Comparison of ENCODE assay signal across 21 cellular contexts in the genomic region with DNA sequence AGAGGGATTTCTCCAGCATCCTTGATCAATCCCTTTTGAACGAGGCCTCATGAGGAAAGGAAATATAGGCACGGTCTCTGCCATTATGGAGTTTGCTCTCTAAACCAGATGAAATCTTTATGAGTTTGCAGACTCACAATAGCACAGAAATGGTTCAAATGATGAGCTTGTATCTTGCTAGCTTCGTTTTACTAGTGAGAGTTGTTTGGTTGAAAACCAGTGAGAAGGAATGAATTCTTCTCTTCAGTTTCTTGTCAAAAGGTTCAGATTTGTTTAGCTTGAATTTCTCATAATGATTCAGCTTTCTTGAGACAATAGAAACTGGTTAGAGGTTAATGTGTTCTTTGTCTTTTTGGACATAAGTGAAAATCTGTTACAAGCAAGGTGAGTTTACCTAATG.
DNase-seq lines count a peak whose midpoint lies in the region; ATAC-seq, FAIRE-seq and TF ChIP-seq lines count a peak whose summit lies in the region.
"Had no signal": no experiment of that assay in that cellular context is flagged by ENCODE, and none has a peak within 500 bp of the region (broad histone marks: within the 10 kb centered on the region; RNA-seq: fewer than 3 reads in every experiment).

No MANE protein-coding gene starts in this region.

- H3K9me3 Mint-ChIP-seq in astrocyte (ENCODE audit: unreplicated experiment), result no peaks in the 10 kb centered on the region
- H3K9me3 Mint-ChIP-seq: activated CD8-positive, alpha-beta T cell treated with anti-CD3 and anti-CD28 coated beads for 36 hours; activated T-cell treated with anti-CD3 and anti-CD28 coated beads, Interleukin-2, amount 50 U/mL, for 4 hours; IgD-negative memory B cell; stimulated activated naive CD8-positive, alpha-beta T cell treated with anti-CD3 and anti-CD28 coated beads, Interleukin-15, Interleukin-2, amounts not matched to agents 100 ng/mL and 50 ng/mL, for 24 hours had no signal

- H3K9me3 ChIP-seq in RWPE2 (ENCODE audit: severe bottlenecking) (no peaks in the 10 kb centered on the region), astrocyte (ENCODE audit: insufficient read depth, low read depth, low read length) (no peaks in the 10 kb centered on the region), lung (ENCODE audit: control insufficient read depth in 2 of 2, insufficient read depth in 1 of 2, low read length in 1 of 2) (no peaks in the 10 kb centered on the region), tibial artery (no peaks in the 10 kb centered on the region)
- H3K9me3 ChIP-seq: Caco-2, left lung had no signal

- no peak overlapping the region for H3K9ac ChIP-seq in astrocyte (ENCODE audit: low read length)

- TF ChIP-seq CTCF in RWPE2 (IDR thresholded peaks at IDR 0.05; ENCODE audit: poor library complexity, severe bottlenecking) (no peak), astrocyte (IDR thresholded peaks at IDR 0.05; ENCODE audit: insufficient read depth, low read depth, low read length) (no peak), lung (IDR thresholded peaks at IDR 0.05; ENCODE audit: control extremely low read depth, extremely low read depth) (no peak), tibial artery (IDR thresholded peaks at IDR 0.05) (no peak)

- ATAC-seq in RWPE2 (ENCODE audit: low read depth) (no peak), lung (ENCODE audit: insufficient read depth, low FRiP score) (no peak), HG03378 (IDR thresholded peaks at IDR 0.05; ENCODE audit: unreplicated experiment) (no peak), HG02852 (IDR thresholded peaks at IDR 0.05; ENCODE audit: unreplicated experiment) (no peak)
- ATAC-seq: activated CD8-positive, alpha-beta T cell treated with anti-CD3 and anti-CD28 coated beads for 36 hours; activated T-cell treated with anti-CD3 and anti-CD28 coated beads, Interleukin-2, amount 50 U/mL, for 4 hours; left lung; Panc1; sciatic nerve had no signal

- no peak overlapping the region for H3K27ac Mint-ChIP-seq in astrocyte (ENCODE audit: unreplicated experiment)
- H3K27ac Mint-ChIP-seq: activated CD8-positive, alpha-beta T cell treated with anti-CD3 and anti-CD28 coated beads for 36 hours; activated naive CD8-positive, alpha-beta T cell treated with anti-CD3 and anti-CD28 coated beads, Interleukin-2, amount 10 ng/mL, durations not matched to agents 7 days and 5 days; B cell; stimulated activated naive CD8-positive, alpha-beta T cell treated with anti-CD3 and anti-CD28 coated beads, Interleukin-15, Interleukin-2, amounts not matched to agents 100 ng/mL and 50 ng/mL, for 24 hours had no signal

- H3K4me3 ChIP-seq in RWPE2 (ENCODE audit: severe bottlenecking) (no peak overlapping the region), astrocyte (ENCODE audit: insufficient read depth, low read depth, low read length) (no peak overlapping the region), lung (no peak overlapping the region), tibial artery (no peak overlapping the region)
- H3K4me3 ChIP-seq: left lung, SK-N-MC had no signal

- intact Hi-C loops in tibial artery (cut with DNase I; ENCODE audit: low total_unique reads), result no loop called here

- peaks cover 11% of the 10 kb centered on the region for H3K36me3 ChIP-seq in RWPE2 (ENCODE audit: low read depth)
- H3K36me3 ChIP-seq in astrocyte (ENCODE audit: insufficient read depth, low read length), result no peaks in the 10 kb centered on the region
- peaks cover 0 to 12% of the 10 kb centered on the region in 2 donors for H3K36me3 ChIP-seq in lung (ENCODE audit: control insufficient read depth in 2 of 2, insufficient read depth in 2 of 2, low read length in 2 of 2)
- H3K36me3 ChIP-seq in tibial artery, result peaks cover 14 to 37% (median 33%) of the 10 kb centered on the region in 3 donors

- peaks cover 31% of the 10 kb centered on the region for H3K27me3 Mint-ChIP-seq in astrocyte (ENCODE audit: low read depth, unreplicated experiment)
- H3K27me3 Mint-ChIP-seq: activated CD8-positive, alpha-beta T cell treated with anti-CD3 and anti-CD28 coated beads for 36 hours; activated naive CD8-positive, alpha-beta T cell treated with anti-CD3 and anti-CD28 coated beads, Interleukin-2, amount 10 ng/mL, durations not matched to agents 7 days and 5 days; B cell; IgD-negative memory B cell; stimulated activated naive CD8-positive, alpha-beta T cell treated with anti-CD3 and anti-CD28 coated beads, Interleukin-15, Interleukin-2, amounts not matched to agents 100 ng/mL and 50 ng/mL, for 24 hours had no signal

- no peak overlapping the region for H2AFZ ChIP-seq in astrocyte (ENCODE audit: low read depth, low read length)

- H4K20me1 ChIP-seq in astrocyte (ENCODE audit: insufficient read depth, low read length), result no peaks in the 10 kb centered on the region

- H3K4me2 ChIP-seq in astrocyte (ENCODE audit: low read length), result no peak overlapping the region

- peak; percentile 20 for FAIRE-seq in astrocyte (lab: Jason Lieb, UNC)

- H3K4me1 Mint-ChIP-seq in astrocyte (ENCODE audit: low read depth, unreplicated experiment), result peaks cover 13% of the 10 kb centered on the region

- H3K27me3 ChIP-seq in RWPE2 (ENCODE audit: insufficient read depth, poor library complexity, severe bottlenecking) (no peaks in the 10 kb centered on the region), astrocyte (ENCODE audit: insufficient read depth, low read length) (peaks cover 70% of the 10 kb centered on the region), lung (ENCODE audit: control insufficient read depth, insufficient read depth) (no peaks in the 10 kb centered on the region), tibial artery (no peaks in the 10 kb centered on the region)
- H3K27me3 ChIP-seq: left lung had no signal

- WGBS in lung, 2 donors, result 90 to 93% methylated on average over 3 of the region's 3 CpGs

- peaks cover 35% of the 10 kb centered on the region for H3K4me1 ChIP-seq in RWPE2 (ENCODE audit: insufficient read depth, poor library complexity, severe bottlenecking)
- no peaks in the 10 kb centered on the region for H3K4me1 ChIP-seq in astrocyte (ENCODE audit: insufficient read depth, low read length)
- peaks cover 45 to 69% of the 10 kb centered on the region in 2 donors for H3K4me1 ChIP-seq in lung (ENCODE audit: control insufficient read depth in 2 of 2, insufficient read depth in 2 of 2, low read length in 2 of 2)
- peaks cover 12 to 100% (median 94%) of the 10 kb centered on the region in 4 donors for H3K4me1 ChIP-seq in tibial artery

- H3K79me2 ChIP-seq in astrocyte (ENCODE audit: insufficient read depth, low read length), result no peaks in the 10 kb centered on the region

- H3K27ac ChIP-seq in RWPE2 (ENCODE audit: poor library complexity, severe bottlenecking) (peak overlapping the region; percentile 79), astrocyte (ENCODE audit: low read depth, low read length) (no peak overlapping the region), lung (ENCODE audit: low read depth in 1 of 2, low read length in 1 of 2) (peak overlapping the region; percentile 42 to 62), tibial artery (peak overlapping the region; percentile 94 to 95)
- H3K27ac ChIP-seq: HL-60, SK-N-MC had no signal

- H3K4me3 Mint-ChIP-seq in astrocyte (ENCODE audit: unreplicated experiment), result no peak overlapping the region
- H3K4me3 Mint-ChIP-seq: activated CD8-positive, alpha-beta T cell treated with anti-CD3 and anti-CD28 coated beads for 36 hours; activated naive CD8-positive, alpha-beta T cell treated with anti-CD3 and anti-CD28 coated beads, Interleukin-2, amount 10 ng/mL, durations not matched to agents 7 days and 5 days; activated T-cell treated with anti-CD3 and anti-CD28 coated beads, Interleukin-2, amount 50 U/mL, for 4 hours; B cell; stimulated activated naive CD8-positive, alpha-beta T cell treated with anti-CD3 and anti-CD28 coated beads, Interleukin-15, Interleukin-2, amounts not matched to agents 100 ng/mL and 50 ng/mL, for 24 hours had no signal

- H3K36me3 Mint-ChIP-seq in astrocyte (ENCODE audit: low read depth, unreplicated experiment), result no peaks in the 10 kb centered on the region
- H3K36me3 Mint-ChIP-seq: IgD-negative memory B cell had no signal

- DNase-seq in RWPE2 (ENCODE audit: low spot score), result no peak
- no peak for DNase-seq in astrocyte (ENCODE audit: low read depth)
- no peak for DNase-seq in lung (ENCODE audit: low spot score)
- no peak for DNase-seq in tibial artery
- no peak for DNase-seq in activated gamma-delta T cell treated with Interleukin-2 at 50 U/mL for 16 hours
- DNase-seq: activated CD8-positive, alpha-beta T cell treated with anti-CD3 and anti-CD28 coated beads for 36 hours; activated naive CD8-positive, alpha-beta T cell treated with anti-CD3 and anti-CD28 coated beads, Interleukin-2, amount 10 ng/mL, durations not matched to agents 7 days and 5 days; activated T-cell treated with anti-CD3 and anti-CD28 coated beads, Interleukin-2, amount 50 U/mL, for 4 hours; Caco-2; left lung; NCI-H1694; NCI-H226 had no signal
